Comparison of ENCODE assay signal across 12 cellular contexts in genomic region chr6:104956663-104957294, GRCh38. TPM values are rescaled to one million over a fixed set of nuclear protein-coding genes. Genes with fewer than 3 reads are reported as not detected.
DNase-seq lines count a peak whose midpoint lies in the region; ATAC-seq, FAIRE-seq and TF ChIP-seq lines count a peak whose summit lies in the region.
"Had no signal": no experiment of that assay in that cellular context is flagged by ENCODE, and none has a peak within 500 bp of the region (broad histone marks: within the 10 kb centered on the region; RNA-seq: fewer than 3 reads in every experiment).

LIN28B (plus strand) TSS chr6:104957107; CDS start chr6:104957251, 144 bp downstream.

- no peak within 1 kb of the TSS for H2AFZ ChIP-seq in astrocyte (ENCODE audit: low read depth, low read length)

- no peak for TF ChIP-seq CTCF in astrocyte (IDR thresholded peaks at IDR 0.05; ENCODE audit: insufficient read depth, low read depth, low read length)
- TF ChIP-seq CTCF in osteocyte (IDR thresholded peaks at IDR 0.05) = no peak
- TF ChIP-seq CTCF in Calu3 (IDR thresholded peaks at IDR 0.05; ENCODE audit: unreplicated experiment) = no peak

- no peak within 1 kb of the TSS for H3K9ac ChIP-seq in astrocyte (ENCODE audit: low read length)

- H3K4me1 ChIP-seq in astrocyte (ENCODE audit: insufficient read depth, low read length) = no peaks in the 10 kb centered on the region
- H3K4me1 ChIP-seq: vagina had no signal

- no peak for FAIRE-seq in astrocyte (lab: Jason Lieb, UNC)

- H3K79me2 ChIP-seq in astrocyte (ENCODE audit: insufficient read depth, low read length) = no peaks in the 10 kb centered on the region

- no peaks in the 10 kb centered on the region for H4K20me1 ChIP-seq in astrocyte (ENCODE audit: insufficient read depth, low read length)

- H3K4me2 ChIP-seq in astrocyte (ENCODE audit: low read length) = peak within 1 kb of the TSS; percentile 60

- ATAC-seq in GM21447 (IDR thresholded peaks at IDR 0.05; ENCODE audit: unreplicated experiment) = no peak
- ATAC-seq: natural killer cell treated with Interleukin-12 subunit alpha and Interleukin-12 subunit beta and Interleukin-15 and Interleukin-18, amount 100 ng/mL, for 72 hours had no signal

- H3K9me3 ChIP-seq in astrocyte (ENCODE audit: insufficient read depth, low read depth, low read length) = peaks cover 4% of the 10 kb centered on the region
- H3K9me3 ChIP-seq: vagina had no signal

- H3K27ac ChIP-seq in astrocyte (ENCODE audit: low read depth, low read length) = no peak within 1 kb of the TSS
- H3K27ac ChIP-seq: vagina had no signal

- H3K4me3 ChIP-seq in astrocyte (ENCODE audit: insufficient read depth, low read depth, low read length) = peak within 1 kb of the TSS; percentile 20
- H3K4me3 ChIP-seq: vagina had no signal

- no peaks in the 10 kb centered on the region for H3K9me3 Mint-ChIP-seq in T-helper 2 cell treated with Interferon-gamma antibody and Interleukin-4, amounts not matched to agents 5 μg/mL and 100 μg/mL, for 36 hours
- H3K9me3 Mint-ChIP-seq in astrocyte (ENCODE audit: unreplicated experiment) (no peaks in the 10 kb centered on the region), osteocyte (ENCODE audit: unreplicated experiment) (no peaks in the 10 kb centered on the region), Calu3 (ENCODE audit: low read depth, unreplicated experiment) (peaks cover 4% of the 10 kb centered on the region)

- peak within 1 kb of the TSS; percentile 48 for H3K4me3 Mint-ChIP-seq in T-helper 2 cell treated with Interferon-gamma antibody and Interleukin-4, amounts not matched to agents 5 μg/mL and 100 μg/mL, for 36 hours
- H3K4me3 Mint-ChIP-seq in astrocyte (ENCODE audit: unreplicated experiment) (peak within 1 kb of the TSS; percentile 95), osteocyte (ENCODE audit: unreplicated experiment) (peak within 1 kb of the TSS; percentile 57), Calu3 (ENCODE audit: low read depth, unreplicated experiment) (no peak within 1 kb of the TSS)
- H3K4me3 Mint-ChIP-seq: natural killer cell treated with Interleukin-12 subunit alpha and Interleukin-12 subunit beta and Interleukin-15 and Interleukin-18, amount 100 ng/mL, for 72 hours had no signal

- no peak within 1 kb of the TSS for H3K27ac Mint-ChIP-seq in T-helper 2 cell treated with Interferon-gamma antibody and Interleukin-4, amounts not matched to agents 5 μg/mL and 100 μg/mL, for 36 hours
- H3K27ac Mint-ChIP-seq in astrocyte (ENCODE audit: unreplicated experiment) = peak within 1 kb of the TSS; percentile 96
- no peak within 1 kb of the TSS for H3K27ac Mint-ChIP-seq in osteocyte (ENCODE audit: unreplicated experiment)
- H3K27ac Mint-ChIP-seq in Calu3 (ENCODE audit: unreplicated experiment) = no peak within 1 kb of the TSS
- H3K27ac Mint-ChIP-seq: natural killer cell treated with Interleukin-12 subunit alpha and Interleukin-12 subunit beta and Interleukin-15 and Interleukin-18, amount 100 ng/mL, for 72 hours had no signal

- BruUV-seq in Calu3 (replicated peaks; lab: Mats Ljungman, UMichigan) = no TSS peak

- no peaks in the 10 kb centered on the region for H3K36me3 Mint-ChIP-seq in T-helper 2 cell treated with Interferon-gamma antibody and Interleukin-4, amounts not matched to agents 5 μg/mL and 100 μg/mL, for 36 hours (ENCODE audit: low read depth)
- H3K36me3 Mint-ChIP-seq in astrocyte (ENCODE audit: low read depth, unreplicated experiment) (no peaks in the 10 kb centered on the region), osteocyte (ENCODE audit: unreplicated experiment) (no peaks in the 10 kb centered on the region), Calu3 (ENCODE audit: insufficient read depth, unreplicated experiment) (no peaks in the 10 kb centered on the region)

- H3K27me3 Mint-ChIP-seq in T-helper 2 cell treated with Interferon-gamma antibody and Interleukin-4, amounts not matched to agents 5 μg/mL and 100 μg/mL, for 36 hours (ENCODE audit: low read depth) = peaks cover 75% of the 10 kb centered on the region
- H3K27me3 Mint-ChIP-seq in astrocyte (ENCODE audit: low read depth, unreplicated experiment) (no peaks in the 10 kb centered on the region), osteocyte (ENCODE audit: unreplicated experiment) (peaks cover 73% of the 10 kb centered on the region), Calu3 (ENCODE audit: unreplicated experiment) (peaks cover 7% of the 10 kb centered on the region)

- peaks cover 27% of the 10 kb centered on the region for H3K4me1 Mint-ChIP-seq in T-helper 2 cell treated with Interferon-gamma antibody and Interleukin-4, amounts not matched to agents 5 μg/mL and 100 μg/mL, for 36 hours (ENCODE audit: low read depth)
- H3K4me1 Mint-ChIP-seq in astrocyte (ENCODE audit: low read depth, unreplicated experiment) (peaks cover 20% of the 10 kb centered on the region), osteocyte (ENCODE audit: unreplicated experiment) (peaks cover 21% of the 10 kb centered on the region), Calu3 (ENCODE audit: low read depth, unreplicated experiment) (no peaks in the 10 kb centered on the region)

- peaks cover 76% of the 10 kb centered on the region for H3K27me3 ChIP-seq in astrocyte (ENCODE audit: insufficient read depth, low read length)

- CTCF ChIA-PET in Calu3 (lab: Charles Lee) = interaction anchor here (0.6 kb wide), 1 partner anchor 198 kb away, joined by 4 read pairs; no protein-coding TSS in a partner anchor

- H3K36me3 ChIP-seq in astrocyte (ENCODE audit: insufficient read depth, low read length) = no peaks in the 10 kb centered on the region
- H3K36me3 ChIP-seq: vagina had no signal

- intact Hi-C loops in Calu3 (cut with micrococcal nuclease; ENCODE audit: unreplicated experiment) = no loop called here

- no peak for DNase-seq in T-helper 2 cell treated with Interferon-gamma antibody and Interleukin-4, amounts not matched to agents 5 μg/mL and 100 μg/mL, for 36 hours (ENCODE audit: low spot score)
- DNase-seq in T-helper 2 cell (no peak), NCI-H526 (lab: John Stamatoyannopoulos, UW) (peak; percentile 21 to 28), astrocyte (ENCODE audit: low read depth) (no peak), osteocyte (ENCODE audit: extremely low spot score, unreplicated experiment) (no peak), inferior parietal cortex (ENCODE audit: extremely low spot score) (no peak), Calu3 (no peak)
- DNase-seq: activated CD4-positive, alpha-beta T cell treated with anti-CD3 and anti-CD28 coated beads for 48 hours; foreskin melanocyte had no signal

RNA-seq across cellular contexts. Expression of gene LIN28B, which starts in this region (rescaled TPM):
- total RNA-seq in astrocyte = 24.1 and 29.0 TPM in 2 replicates
- 0.10 TPM in 1 of 2 replicates, not detected in the other for total RNA-seq in osteocyte
- not detected in 2 replicates for total RNA-seq in Calu3 (2022)
- total RNA-seq: natural killer cell treated with Interleukin-12 subunit alpha and Interleukin-12 subunit beta and Interleukin-15 and Interleukin-18, amount 100 ng/mL, for 72 hours; vagina had no signal

Comparison
In these comparisons a context has a peak if more than half of its experiments do, and no peak if none do; other contexts are left out.
1. RNA of gene LIN28B (total RNA-seq): 24.1 to 29.0 TPM in astrocyte; 0.10 TPM in osteocyte and not detected in Calu3; every median in the first group is over 10 times any median in the second.
2. DNase-seq: peak in NCI-H526 (2 of 2); none in T-helper 2 cell treated with Interferon-gamma antibody and Interleukin-4, amounts not matched to agents 5 μg/mL and 100 μg/mL, for 36 hours (single experiment), T-helper 2 cell (0 of 5), astrocyte (single experiment), osteocyte (single experiment), inferior parietal cortex (single experiment) and Calu3 (single experiment).